22 cellular contexts compared by ENCODE assay signal in genomic region chr20:50487397-50487796, GRCh38. TPM values are rescaled to one million over a fixed set of nuclear protein-coding genes. Genes with fewer than 3 reads are reported as not detected.
A peak's percentile ranks its signal among the peaks of the same experiment; 100 is the strongest.
DNase-seq lines count a peak whose midpoint lies in the region; ATAC-seq, FAIRE-seq and TF ChIP-seq lines count a peak whose summit lies in the region.
"Had no signal": no experiment of that assay in that cellular context is flagged by ENCODE, and none has a peak within 500 bp of the region (broad histone marks: within the 10 kb centered on the region; RNA-seq: fewer than 3 reads in every experiment).

No MANE protein-coding gene starts in this region.

- no peaks in the 10 kb centered on the region for H3K27me3 ChIP-seq in BLaER1 treated with 17β-estradiol and CSF1 and Interleukin-3, amounts not matched to agents 10 nM and 100 nM
- H3K27me3 ChIP-seq in PC-9 (ENCODE audit: insufficient read depth, low read depth) (no peaks in the 10 kb centered on the region), H1 (replicated peaks in 1 of 4; ENCODE audit: control insufficient read depth in 3 of 4, extremely low read depth in 1 of 4, insufficient read depth in 3 of 4, low read length in 3 of 4) (no peaks in the 10 kb centered on the region)
- H3K27me3 ChIP-seq: BE2C, breast epithelium, tibial nerve had no signal

- H3K23me2 ChIP-seq in H1 (ENCODE audit: low read depth, low read length): no peaks in the 10 kb centered on the region; the same call in 1 of the 2 replicates

- H3K18ac ChIP-seq in H1 (ENCODE audit: extremely low read depth, low read length): no peak overlapping the region

- no TSS peak for BruUV-seq in PC-9 (replicated peaks; lab: Mats Ljungman, UMichigan)

- TF ChIP-seq POLR2A in H1 (IDR thresholded peaks at IDR 0.05; ENCODE audit: control extremely low read depth in 1 of 2, low read depth in 2 of 2, low read length in 2 of 2): no peak

- WGBS in H1 (ENCODE audit: extremely low coverage in 1 of 2, insufficient coverage in 1 of 2, insufficient read length in 1 of 2, insufficient replicate concordance in 2 of 2, low coverage in 1 of 2, low lambda C conversion rate in 2 of 2, missing lambda C conversion rate in 1 of 2), 2 experiments: 92% methylated on average over 4 of the region's 4 CpGs; no CpG with 5 or more reads in 1 of the 2 experiments

- H3K9me3 ChIP-seq in BLaER1 treated with 17β-estradiol and CSF1 and Interleukin-3, amounts not matched to agents 10 nM and 100 nM (replicated peaks in 1 of 11): peaks cover 0 to 20% (median 8%) of the 10 kb centered on the region in 11 experiments; a peak in 7 of 22 replicates
- no peaks in the 10 kb centered on the region for H3K9me3 ChIP-seq in PC-9 (ENCODE audit: insufficient read depth, low read depth)
- 0 out of 4 replicates have a peak, but pooled peaks cover 0 to 3% of the 10 kb centered on the region in 2 experiments for H3K9me3 ChIP-seq in H1 (ENCODE audit: insufficient read depth in 2 of 2, low read depth in 1 of 2, low read length in 1 of 2)
- H3K9me3 ChIP-seq: BE2C, breast epithelium, left ventricle myocardium inferior, psoas muscle, tibial nerve had no signal

- intact Hi-C loops in PC-9 (cut with micrococcal nuclease; ENCODE audit: unreplicated experiment): no loop called here
- intact Hi-C loops in posterior vena cava (cut with DNase I): loop anchor here (10.0 kb wide), 2 partner anchors 247 to 257 kb away; partner anchors contain the start of gene PARD6B (in 1 of the 2)

- peaks cover 45 to 75% (median 61%) of the 10 kb centered on the region in 10 experiments for H3K4me1 ChIP-seq in BLaER1 treated with 17β-estradiol and CSF1 and Interleukin-3, amounts not matched to agents 10 nM and 100 nM
- peaks cover 3% of the 10 kb centered on the region for H3K4me1 ChIP-seq in PC-9 (replicated peaks; ENCODE audit: insufficient read depth)
- no peaks in the 10 kb centered on the region for H3K4me1 ChIP-seq in H1 (replicated peaks in 1 of 4; ENCODE audit: control insufficient read depth in 3 of 4, insufficient read depth in 4 of 4, low read length in 3 of 4)
- H3K4me1 ChIP-seq: BE2C, breast epithelium had no signal

- peaks cover 15% of the 10 kb centered on the region for H3F3A ChIP-seq in PC-9 (ENCODE audit: insufficient read depth, low read depth)

- H2BK12ac ChIP-seq in H1 (ENCODE audit: low read depth, low read length): no peak overlapping the region

- peaks cover 6% of the 10 kb centered on the region for H3K36me3 Mint-ChIP-seq in activated CD8-positive, alpha-beta memory T cell treated with anti-CD3 and anti-CD28 coated beads, Interleukin-2, amount 10 ng/mL, durations not matched to agents 7 days and 5 days

- H3K4me2 ChIP-seq in BLaER1 treated with 17β-estradiol and CSF1 and Interleukin-3, amounts not matched to agents 10 nM and 100 nM: peak overlapping the region; percentile 64 to 81 (median 77)
- no peak overlapping the region for H3K4me2 ChIP-seq in PC-9
- no peak overlapping the region for H3K4me2 ChIP-seq in H1 (ENCODE audit: insufficient read depth in 1 of 2, low read depth in 2 of 2, low read length in 2 of 2)

- no peak overlapping the region for H3K23ac ChIP-seq in H1 (ENCODE audit: insufficient read length)

- H2BK5ac ChIP-seq in H1 (ENCODE audit: low read depth, low read length): no peak overlapping the region

- no peak overlapping the region for H3K4me3 ChIP-seq in BLaER1 treated with 17β-estradiol and CSF1 and Interleukin-3, amounts not matched to agents 10 nM and 100 nM
- H3K4me3 ChIP-seq in PC-9: no peak overlapping the region
- no peak overlapping the region for H3K4me3 ChIP-seq in H1 (ENCODE audit: extremely low read depth in 1 of 4, insufficient read depth in 2 of 4, low read depth in 3 of 4, low read length in 4 of 4)
- H3K4me3 ChIP-seq: breast epithelium, left ventricle myocardium inferior, psoas muscle, tibial nerve had no signal

- TF ChIP-seq CTCF in PC-9 (conservative IDR thresholded peaks at IDR 0.05) (no peak), H1 (IDR thresholded peaks at IDR 0.05; ENCODE audit: control extremely low read depth in 1 of 3, insufficient read depth in 1 of 3, low read depth in 1 of 3, low read length in 3 of 3) (no peak)

- H3K14ac ChIP-seq in H1 (ENCODE audit: insufficient read length): no peak overlapping the region

- ATAC-seq in activated CD8-positive, alpha-beta memory T cell treated with anti-CD3 and anti-CD28 coated beads, Interleukin-2, amount 10 ng/mL, durations not matched to agents 7 days and 5 days: peak; percentile 73
- ATAC-seq: psoas muscle had no signal

- no peak overlapping the region for H4K5ac ChIP-seq in H1 (ENCODE audit: insufficient read length, low read depth, low read length)

- CTCF ChIA-PET in activated CD8-positive, alpha-beta memory T cell treated with anti-CD3 and anti-CD28 coated beads, Interleukin-2, amount 10 ng/mL, durations not matched to agents 7 days and 5 days (lab: Charles Lee): interaction anchor here (0.7 to 2.8 kb wide), 18 partner anchors 8 to 523 kb away, joined by 3 to 11 read pairs (median 4); partner anchors contain the start of gene PEDS1
- CTCF ChIA-PET in PC-9 (lab: Charles Lee) (no interaction called here), H1 (lab: Charles Lee; ENCODE audit: partially characterized antibody) (interaction anchor here (1.5 to 3.3 kb wide), 4 partner anchors 9 to 101 kb away, joined by 4 to 23 read pairs (median 8); no protein-coding TSS in a partner anchor)

- H3K9me2 ChIP-seq in PC-9 (ENCODE audit: insufficient read depth): no peaks in the 10 kb centered on the region

- peak overlapping the region; percentile 27 for H3K4me3 Mint-ChIP-seq in activated CD8-positive, alpha-beta memory T cell treated with anti-CD3 and anti-CD28 coated beads, Interleukin-2, amount 10 ng/mL, durations not matched to agents 7 days and 5 days

- H4K20me1 ChIP-seq in BLaER1 treated with 17β-estradiol and CSF1 and Interleukin-3, amounts not matched to agents 10 nM and 100 nM: no peaks in the 10 kb centered on the region
- H4K20me1 ChIP-seq in PC-9 (ENCODE audit: insufficient read depth) (no peaks in the 10 kb centered on the region), H1 (replicated peaks in 1 of 2; ENCODE audit: control insufficient read depth in 1 of 2, insufficient read depth in 2 of 2, low read length in 2 of 2) (no peaks in the 10 kb centered on the region)

- 0 out of 2 replicates have a peak overlapping the region, but pooled peaks have one; percentile 61 for H2BK15ac ChIP-seq in H1 (ENCODE audit: low read length)

- POLR2A ChIA-PET in PC-9 (lab: Charles Lee; ENCODE audit: unreplicated experiment): no interaction called here
- POLR2A ChIA-PET in H1 (lab: Charles Lee; ENCODE audit: partially characterized antibody): interaction anchor here (0.6 to 1.3 kb wide), 3 partner anchors 26 to 171 kb away, joined by 3 read pairs; no protein-coding TSS in a partner anchor

- H3K79me1 ChIP-seq in H1 (ENCODE audit: low read depth, low read length): no peaks in the 10 kb centered on the region

- no peaks in the 10 kb centered on the region for H3K9me3 Mint-ChIP-seq in activated CD8-positive, alpha-beta memory T cell treated with anti-CD3 and anti-CD28 coated beads, Interleukin-2, amount 10 ng/mL, durations not matched to agents 7 days and 5 days (ENCODE audit: low read depth)

- peak; percentile 84 for DNase-seq in activated CD8-positive, alpha-beta memory T cell treated with anti-CD3 and anti-CD28 coated beads, Interleukin-2, amount 10 ng/mL, durations not matched to agents 7 days and 5 days
- DNase-seq in activated CD8-positive, alpha-beta memory T cell treated with anti-CD3 and anti-CD28 coated beads, Interleukin-2, amount 50 U/mL, for 4 hours: no peak
- DNase-seq in PC-9 (no peak), H1 (ENCODE audit: low read depth in 1 of 2, low spot score in 2 of 2) (no peak), posterior vena cava (ENCODE audit: low spot score) (no peak), NCI-H226 (no peak)
- DNase-seq: activated CD4-positive, alpha-beta T cell treated with anti-CD3 and anti-CD28 coated beads for 4 hours; activated naive CD4-positive, alpha-beta T cell treated with Interleukin-2 at 50 U/mL for 16 hours; BE2C; DMS53; effector CD4-positive, alpha-beta T cell; left ventricle myocardium inferior; NCI-H1417; NCI-H2081; NCI-H2227 treated with DMSO at 0.1 percent for 48 hours; psoas muscle; T-helper 1 cell had no signal

- H4K8ac ChIP-seq in H1 (ENCODE audit: extremely low read depth, insufficient read depth, low read length): no peak overlapping the region

- TF ChIP-seq EP300 in H1 (IDR thresholded peaks at IDR 0.05; ENCODE audit: borderline replicate concordance in 1 of 2, low read depth in 2 of 2, low read length in 2 of 2): no peak

- H2AFZ ChIP-seq in PC-9 (0 out of 2 replicates have a peak overlapping the region, but pooled peaks have one; percentile 7), H1 (ENCODE audit: low read length) (no peak overlapping the region)

- H3K79me2 ChIP-seq in PC-9 (ENCODE audit: low read depth): no peaks in the 10 kb centered on the region
- H3K79me2 ChIP-seq in H1 (ENCODE audit: control insufficient read depth in 1 of 2, insufficient read depth in 2 of 2, low read length in 2 of 2): no peaks in the 10 kb centered on the region

- no peaks in the 10 kb centered on the region for H3K36me3 ChIP-seq in BLaER1 treated with 17β-estradiol and CSF1 and Interleukin-3, amounts not matched to agents 10 nM and 100 nM
- H3K36me3 ChIP-seq in PC-9 (ENCODE audit: low read depth) (no peaks in the 10 kb centered on the region), H1 (ENCODE audit: control insufficient read depth in 2 of 4, insufficient read depth in 4 of 4, low read length in 3 of 4) (no peaks in the 10 kb centered on the region)
- H3K36me3 ChIP-seq: BE2C, breast epithelium, left ventricle myocardium inferior, tibial nerve had no signal

- H3K27ac Mint-ChIP-seq in activated CD8-positive, alpha-beta memory T cell treated with anti-CD3 and anti-CD28 coated beads, Interleukin-2, amount 10 ng/mL, durations not matched to agents 7 days and 5 days: peak overlapping the region; percentile 82

- H3K4ac ChIP-seq in H1 (replicated peaks; ENCODE audit: insufficient read length, low read depth, low read length): no peak overlapping the region

- H4K91ac ChIP-seq in H1 (replicated peaks; ENCODE audit: insufficient read length, low read length): no peak overlapping the region

- H3K27me3 Mint-ChIP-seq in activated CD8-positive, alpha-beta memory T cell treated with anti-CD3 and anti-CD28 coated beads, Interleukin-2, amount 10 ng/mL, durations not matched to agents 7 days and 5 days: no peaks in the 10 kb centered on the region

- peak overlapping the region in 7 of 11 experiments; percentile 42 to 66 (median 57); a peak in 9 of 22 replicates for H3K9ac ChIP-seq in BLaER1 treated with 17β-estradiol and CSF1 and Interleukin-3, amounts not matched to agents 10 nM and 100 nM
- no peak overlapping the region for H3K9ac ChIP-seq in H1 (replicated peaks in 1 of 4; ENCODE audit: extremely low read depth in 1 of 4, low read depth in 3 of 4, low read length in 3 of 4)

- H3K27ac ChIP-seq in BLaER1 treated with 17β-estradiol and CSF1 and Interleukin-3, amounts not matched to agents 10 nM and 100 nM: peak overlapping the region in 9 of 11 experiments; percentile 63 to 77 (median 73); a peak in 18 of 22 replicates
- H3K27ac ChIP-seq in PC-9 (no peak overlapping the region), H1 (ENCODE audit: low read depth, low read length) (no peak overlapping the region)
- H3K27ac ChIP-seq: breast epithelium, left ventricle myocardium inferior, psoas muscle, RWPE1, tibial nerve had no signal

- no peak overlapping the region for H3K56ac ChIP-seq in H1 (replicated peaks; ENCODE audit: insufficient read length, low read depth, low read length)

- no peak overlapping the region for H2BK120ac ChIP-seq in H1 (replicated peaks; ENCODE audit: low read depth, low read length)

- peaks cover 60% of the 10 kb centered on the region for H3K4me1 Mint-ChIP-seq in activated CD8-positive, alpha-beta memory T cell treated with anti-CD3 and anti-CD28 coated beads, Interleukin-2, amount 10 ng/mL, durations not matched to agents 7 days and 5 days

- no peak for FAIRE-seq in H1 (lab: Jason Lieb, UNC)
- FAIRE-seq: TTC549 had no signal

- no peak overlapping the region for H2BK20ac ChIP-seq in H1 (ENCODE audit: low read length)

- TF ChIP-seq RAD21 in H1 (IDR thresholded peaks at IDR 0.05 in 1 of 2, conservative IDR thresholded peaks at IDR 0.05 in 1 of 2; ENCODE audit: low read depth in 2 of 2, low read length in 2 of 2): no peak

- H2AK5ac ChIP-seq in H1 (ENCODE audit: low read depth, low read length): no peak overlapping the region

RNA-seq across cellular contexts. Expression of gene PTPN1, which starts 22.8 kb away (rescaled TPM):
- total RNA-seq in activated CD8-positive, alpha-beta memory T cell treated with anti-CD3 and anti-CD28 coated beads, Interleukin-2, amount 10 ng/mL, durations not matched to agents 7 days and 5 days: 10 to 100 TPM; 62.5 to 74.7 TPM
- total RNA-seq in PC-9 (2021) (46.3 and 59.8 TPM in 2 replicates), posterior vena cava (10 to 100 TPM; 23.5 to 43.6 TPM)
- total RNA-seq in H1 (2021; fragmentation: NEBNext Ultra II Directional; extraction: Animal tissue kit (Norgen Biotek cat#: 25700)): 30.8 and 32.1 TPM in 2 replicates
- 18.4 and 18.6 TPM in 2 replicates for polyA plus RNA-seq in H1 (2011; rRNA removed)
- 18.0 TPM for polyA plus RNA-seq in H1 (2011; cell fraction: cytosol; rRNA removed)
- 19.0 TPM for polyA plus RNA-seq in H1 (2011; cell fraction: nucleus; rRNA removed)
- 20.7 to 26.6 TPM (median 24.5 TPM) in 4 replicates for polyA plus RNA-seq in H1 (2012, experiment 1 of 2)
- polyA plus RNA-seq in H1 (2012, experiment 2 of 2): 15.2 TPM
- 24.8 TPM for polyA plus RNA-seq in H1 (2013, experiment 1 of 2)
- polyA plus RNA-seq in H1 (2013, experiment 2 of 2): 23.8 TPM
- 18.1 and 19.4 TPM in 2 replicates for polyA minus RNA-seq in H1 (2011; rRNA and poly(A)+ RNA removed)
- 10.7 TPM for polyA minus RNA-seq in H1 (2011; cell fraction: cytosol; rRNA and poly(A)+ RNA removed)
- polyA minus RNA-seq in H1 (2011; cell fraction: nucleus; rRNA and poly(A)+ RNA removed): 15.3 TPM

Comparison
In these comparisons a context has a peak if more than half of its experiments do, and no peak if none do; other contexts are left out.
1. H3K27ac ChIP-seq: peak in BLaER1 treated with 17β-estradiol and CSF1 and Interleukin-3, amounts not matched to agents 10 nM and 100 nM (9 of 11); none in PC-9 (single experiment) and H1 (single experiment).
2. H3K4me2 ChIP-seq: peak in BLaER1 treated with 17β-estradiol and CSF1 and Interleukin-3, amounts not matched to agents 10 nM and 100 nM (11 of 11); none in PC-9 (single experiment) and H1 (0 of 2).
3. H3K9ac ChIP-seq: peak in BLaER1 treated with 17β-estradiol and CSF1 and Interleukin-3, amounts not matched to agents 10 nM and 100 nM (7 of 11); none in H1 (0 of 4).